1 cellular context compared by ENCODE assay signal in the genomic region with DNA sequence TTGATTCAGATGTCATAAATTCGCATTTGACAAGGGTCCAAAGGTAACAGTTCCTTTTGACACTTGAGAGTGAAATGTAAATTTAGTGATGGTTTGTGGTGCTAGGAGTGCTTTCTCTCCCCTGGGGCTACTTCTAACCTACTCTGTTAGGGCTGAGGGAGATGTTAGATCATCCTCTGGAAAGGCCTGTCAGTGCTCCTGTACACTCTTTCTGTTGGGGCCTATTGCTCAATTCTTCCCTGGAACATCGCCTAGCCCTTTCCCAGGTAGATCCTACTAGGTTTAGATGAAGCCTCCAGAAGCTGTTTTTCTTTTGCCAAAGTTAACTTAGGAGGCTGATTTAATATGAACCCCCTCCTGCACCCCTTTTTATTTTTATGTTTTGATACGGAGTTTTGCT.
TF ChIP-seq lines count a peak whose summit lies in the region.

No MANE protein-coding gene starts in this region.

TF ChIP-seq in H1, 55 proteins besides CTCF, POLR2A, EP300 and RAD21 (continued from another document):
- no peak for TF ChIP-seq NANOG (IDR thresholded peaks at IDR 0.05; ENCODE audit: insufficient read depth, low read depth, low read length, poor library complexity, severe bottlenecking)
- TF ChIP-seq, protein P1, sequence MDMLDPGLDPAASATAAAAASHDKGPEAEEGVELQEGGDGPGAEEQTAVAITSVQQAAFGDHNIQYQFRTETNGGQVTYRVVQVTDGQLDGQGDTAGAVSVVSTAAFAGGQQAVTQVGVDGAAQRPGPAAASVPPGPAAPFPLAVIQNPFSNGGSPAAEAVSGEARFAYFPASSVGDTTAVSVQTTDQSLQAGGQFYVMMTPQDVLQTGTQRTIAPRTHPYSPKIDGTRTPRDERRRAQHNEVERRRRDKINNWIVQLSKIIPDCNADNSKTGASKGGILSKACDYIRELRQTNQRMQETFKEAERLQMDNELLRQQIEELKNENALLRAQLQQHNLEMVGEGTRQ (IDR thresholded peaks at IDR 0.05; ENCODE audit: low read length), result no peak
